In the genomic region with DNA sequence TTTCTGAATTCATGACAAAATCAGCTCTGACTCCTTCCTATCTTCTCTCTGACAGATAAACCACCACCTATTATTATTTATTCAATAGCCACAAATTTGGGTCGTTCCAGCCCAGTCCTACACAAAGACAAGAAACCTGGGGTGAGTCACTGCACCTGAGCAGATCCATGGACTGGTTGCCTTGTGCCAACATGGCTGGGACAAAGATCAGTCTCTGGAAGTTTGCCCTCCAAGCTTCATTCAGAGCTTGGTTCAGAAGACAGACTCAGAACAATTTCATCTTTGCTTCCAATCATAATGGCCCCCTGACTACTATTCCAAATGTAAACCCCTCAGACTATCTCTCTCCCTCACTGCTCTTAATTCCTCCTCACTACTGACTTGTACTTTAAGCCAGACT, we compare ENCODE assay signal across 27 cellular contexts.
"Had no signal": no experiment of that assay in that cellular context is flagged by ENCODE, and none has a peak within 500 bp of the region (broad histone marks: within the 10 kb centered on the region; RNA-seq: fewer than 3 reads in every experiment).

No MANE protein-coding gene starts in this region.

- H3K4me1 ChIP-seq: colonic mucosa, esophagus squamous epithelium, gastroesophageal sphincter, heart left ventricle, left lung, lower lobe of right lung had no signal

- H3K4me1 Mint-ChIP-seq: immature natural killer cell, mesothelial cell of epicardium, naive B cell had no signal

- DNase-seq: cerebellar nuclear complex; colonic mucosa; cortex of kidney; effector memory CD4-positive, alpha-beta T cell; erythroblast; esophagus squamous epithelium; foreskin fibroblast; heart left ventricle; hypothalamus; immature natural killer cell; islet precursor cell; kidney; kidney glomerular epithelial cell; left colon; left lung; left ventricle myocardium superior; lower lobe of right lung; mesenchymal stem cell; mucosa of descending colon; naive B cell had no signal

- H3K36me3 Mint-ChIP-seq: immature natural killer cell, mesothelial cell of epicardium, naive B cell had no signal

- H3K27me3 ChIP-seq: colonic mucosa, esophagus squamous epithelium, heart left ventricle, hepatocyte, left lung had no signal

- H3K9me3 ChIP-seq: colonic mucosa, esophagus squamous epithelium, heart left ventricle, left lung, lower lobe of right lung, mucosa of descending colon had no signal

- FAIRE-seq: endothelial cell of umbilical vein, frontal cortex, kidney had no signal

- ATAC-seq: gastroesophageal sphincter, heart left ventricle, left colon, left lung, left ventricle myocardium superior, lower lobe of right lung, mucosa of descending colon had no signal

- H3K27ac Mint-ChIP-seq: dendritic cell treated with granulocyte-macrophage colony-stimulating factor and Interleukin-4, amounts not matched to agents 40 ng/mL and 50 ng/mL, for 4 days; immature natural killer cell; mesothelial cell of epicardium had no signal

- H3K4me3 ChIP-seq: colonic mucosa, esophagus squamous epithelium, gastroesophageal sphincter, heart left ventricle, hepatocyte, left lung, lower lobe of right lung, mucosa of descending colon had no signal

- H3K9me3 Mint-ChIP-seq: dendritic cell treated with granulocyte-macrophage colony-stimulating factor and Interleukin-4, amounts not matched to agents 40 ng/mL and 50 ng/mL, for 4 days; immature natural killer cell had no signal

- H3K36me3 ChIP-seq: colonic mucosa, esophagus squamous epithelium, gastroesophageal sphincter, heart left ventricle, left lung, lower lobe of right lung had no signal

- H3K27ac ChIP-seq: colonic mucosa, epithelial cell of prostate, esophagus squamous epithelium, gastroesophageal sphincter, heart left ventricle, hepatocyte, left lung, lower lobe of right lung had no signal

- H3K4me3 Mint-ChIP-seq: dendritic cell treated with granulocyte-macrophage colony-stimulating factor and Interleukin-4, amounts not matched to agents 40 ng/mL and 50 ng/mL, for 4 days; immature natural killer cell; mesothelial cell of epicardium; naive B cell had no signal
